19 cellular contexts compared by ENCODE assay signal in genomic region chr3:81837071-81837593, GRCh38.
DNase-seq lines count a peak whose midpoint lies in the region; ATAC-seq and TF ChIP-seq lines count a peak whose summit lies in the region.
"Had no signal": no experiment of that assay in that cellular context is flagged by ENCODE, and none has a peak within 500 bp of the region (broad histone marks: within the 10 kb centered on the region; RNA-seq: fewer than 3 reads in every experiment).

No MANE protein-coding gene starts in this region.

- H3K4me1 ChIP-seq in BLaER1 treated with 17β-estradiol and CSF1 and Interleukin-3, amounts not matched to agents 10 nM and 100 nM = peaks cover 6 to 56% (median 27%) of the 10 kb centered on the region in 10 experiments; a peak in 18 of 20 replicates
- H3K4me1 ChIP-seq in GM23338 (ENCODE audit: insufficient read depth) (peaks cover 35% of the 10 kb centered on the region), PC-9 (replicated peaks; ENCODE audit: insufficient read depth) (no peaks in the 10 kb centered on the region), A673 (ENCODE audit: insufficient read depth, low read length, poor library complexity, severe bottlenecking) (no peaks in the 10 kb centered on the region)
- H3K4me1 ChIP-seq: SJSA1 had no signal

- H3K36me3 Mint-ChIP-seq in GM23338 (ENCODE audit: low read depth) = no peaks in the 10 kb centered on the region
- H3K36me3 Mint-ChIP-seq in activated T-helper 1 cell treated with anti-CD3 and anti-CD28 coated beads, Interleukin-12 subunit alpha, Interleukin-12 subunit beta, Interleukin-2, Interleukin-4 antibody, amounts not matched to agents 30 ng/mL and 10 ng/mL and 1 ng/mL, durations not matched to agents 14 hours and 24 hours and 36 hours (ENCODE audit: low read depth) = no peaks in the 10 kb centered on the region
- H3K36me3 Mint-ChIP-seq: CD4-positive, alpha-beta memory T cell had no signal

- BruUV-seq in PC-9 (replicated peaks; lab: Mats Ljungman, UMichigan) (no TSS peak), A673 (replicated peaks; lab: Mats Ljungman, UMichigan) (no TSS peak)

- H3K9me3 Mint-ChIP-seq in GM23338 = no peaks in the 10 kb centered on the region
- H3K9me3 Mint-ChIP-seq in activated T-helper 1 cell treated with anti-CD3 and anti-CD28 coated beads, Interleukin-12 subunit alpha, Interleukin-12 subunit beta, Interleukin-2, Interleukin-4 antibody, amounts not matched to agents 30 ng/mL and 10 ng/mL and 1 ng/mL, durations not matched to agents 14 hours and 24 hours and 36 hours = no peaks in the 10 kb centered on the region
- H3K9me3 Mint-ChIP-seq: CD4-positive, alpha-beta memory T cell had no signal

- intact Hi-C loops in PC-9 (cut with micrococcal nuclease; ENCODE audit: unreplicated experiment) (no loop called here), A673 (cut with micrococcal nuclease; ENCODE audit: unreplicated experiment) (no loop called here)
- intact Hi-C loops in activated T-helper 1 cell treated with anti-CD3 and anti-CD28 coated beads, Interleukin-12 subunit alpha, Interleukin-12 subunit beta, Interleukin-2, Interleukin-4 antibody, amounts not matched to agents 30 ng/mL and 10 ng/mL and 1 ng/mL, durations not matched to agents 14 hours and 24 hours and 36 hours (cut with micrococcal nuclease) = no loop called here

- peak overlapping the region; percentile 1 to 80 (median 45); a peak in 20 of 22 replicates for H3K4me2 ChIP-seq in BLaER1 treated with 17β-estradiol and CSF1 and Interleukin-3, amounts not matched to agents 10 nM and 100 nM
- H3K4me2 ChIP-seq in GM23338 (no peak overlapping the region), PC-9 (no peak overlapping the region)
- H3K4me2 ChIP-seq: BLaER1 had no signal

- H3K4me3 Mint-ChIP-seq in GM23338 = no peak overlapping the region
- no peak overlapping the region for H3K4me3 Mint-ChIP-seq in activated T-helper 1 cell treated with anti-CD3 and anti-CD28 coated beads, Interleukin-12 subunit alpha, Interleukin-12 subunit beta, Interleukin-2, Interleukin-4 antibody, amounts not matched to agents 30 ng/mL and 10 ng/mL and 1 ng/mL, durations not matched to agents 14 hours and 24 hours and 36 hours
- H3K4me3 Mint-ChIP-seq: CD4-positive, alpha-beta memory T cell had no signal

- no peak overlapping the region for H3K9ac ChIP-seq in BLaER1 treated with 17β-estradiol and CSF1 and Interleukin-3, amounts not matched to agents 10 nM and 100 nM
- H3K9ac ChIP-seq: BLaER1 had no signal

- H3K27me3 Mint-ChIP-seq in GM23338 (ENCODE audit: insufficient read depth, low read depth, poor library complexity) = no peaks in the 10 kb centered on the region
- no peaks in the 10 kb centered on the region for H3K27me3 Mint-ChIP-seq in activated T-helper 1 cell treated with anti-CD3 and anti-CD28 coated beads, Interleukin-12 subunit alpha, Interleukin-12 subunit beta, Interleukin-2, Interleukin-4 antibody, amounts not matched to agents 30 ng/mL and 10 ng/mL and 1 ng/mL, durations not matched to agents 14 hours and 24 hours and 36 hours (ENCODE audit: insufficient read depth)
- H3K27me3 Mint-ChIP-seq: CD4-positive, alpha-beta memory T cell had no signal

- H3K4me1 Mint-ChIP-seq in GM23338 = peaks cover 30% of the 10 kb centered on the region
- H3K4me1 Mint-ChIP-seq in activated T-helper 1 cell treated with anti-CD3 and anti-CD28 coated beads, Interleukin-12 subunit alpha, Interleukin-12 subunit beta, Interleukin-2, Interleukin-4 antibody, amounts not matched to agents 30 ng/mL and 10 ng/mL and 1 ng/mL, durations not matched to agents 14 hours and 24 hours and 36 hours (ENCODE audit: low read depth) = no peaks in the 10 kb centered on the region
- H3K4me1 Mint-ChIP-seq: CD4-positive, alpha-beta memory T cell had no signal

- H3K4me3 ChIP-seq in BLaER1 treated with 17β-estradiol and CSF1 and Interleukin-3, amounts not matched to agents 10 nM and 100 nM = no peak overlapping the region
- H3K4me3 ChIP-seq in GM23338 = no peak overlapping the region
- H3K4me3 ChIP-seq in PC-9 = no peak overlapping the region
- H3K4me3 ChIP-seq in A673 (ENCODE audit: low read depth, low read length, poor library complexity, severe bottlenecking) = no peak overlapping the region
- H3K4me3 ChIP-seq: BLaER1, SJSA1 had no signal

- no peaks in the 10 kb centered on the region for H3K36me3 ChIP-seq in BLaER1 treated with 17β-estradiol and CSF1 and Interleukin-3, amounts not matched to agents 10 nM and 100 nM
- no peaks in the 10 kb centered on the region for H3K36me3 ChIP-seq in GM23338 (ENCODE audit: insufficient read depth)
- no peaks in the 10 kb centered on the region for H3K36me3 ChIP-seq in PC-9 (ENCODE audit: low read depth)
- H3K36me3 ChIP-seq in A673 (ENCODE audit: insufficient read depth, low read length, poor library complexity, severe bottlenecking) = no peaks in the 10 kb centered on the region
- H3K36me3 ChIP-seq: BLaER1, SJSA1 had no signal

- TF ChIP-seq CTCF in GM23338 (conservative IDR thresholded peaks at IDR 0.05; ENCODE audit: low read depth in 2 of 2) (no peak), PC-9 (conservative IDR thresholded peaks at IDR 0.05) (no peak), A673 (conservative IDR thresholded peaks at IDR 0.05; ENCODE audit: low read depth, low read length) (no peak)

- H2AFZ ChIP-seq in GM23338 = peak overlapping the region; percentile 85; the same call in 1 of the 2 replicates
- peak overlapping the region; percentile 12; the same call in 1 of the 2 replicates for H2AFZ ChIP-seq in PC-9

- DNase-seq in GM23338 (ENCODE audit: low spot score) (no peak), PC-9 (no peak), medulla oblongata (ENCODE audit: extremely low spot score) (no peak), A673 (ENCODE audit: low spot score) (no peak)
- no peak for DNase-seq in activated T-helper 1 cell treated with anti-CD3 and anti-CD28 coated beads, Interleukin-12 subunit alpha, Interleukin-12 subunit beta, Interleukin-2, Interleukin-4 antibody, amounts not matched to agents 30 ng/mL and 10 ng/mL and 1 ng/mL, durations not matched to agents 14 hours and 24 hours and 36 hours (ENCODE audit: low spot score)
- DNase-seq: ACHN; Calu3; CD4-positive, alpha-beta memory T cell; DMS153; GDM1; NCI-H1092 treated with DMSO at 0.1 percent for 48 hours; NCI-H2171 treated with DMSO at 0.1 percent for 48 hours; NCI-H446 treated with DMSO at 0.1 percent for 48 hours; NCI-H748 treated with DMSO at 0.1 percent for 48 hours had no signal

- no peaks in the 10 kb centered on the region for H3K27me3 ChIP-seq in BLaER1 treated with 17β-estradiol and CSF1 and Interleukin-3, amounts not matched to agents 10 nM and 100 nM
- H3K27me3 ChIP-seq in GM23338 (ENCODE audit: insufficient read depth) = no peaks in the 10 kb centered on the region
- no peaks in the 10 kb centered on the region for H3K27me3 ChIP-seq in PC-9 (ENCODE audit: insufficient read depth, low read depth)
- no peaks in the 10 kb centered on the region for H3K27me3 ChIP-seq in A673 (replicated peaks; ENCODE audit: insufficient read depth, low read depth, low read length, poor library complexity)
- H3K27me3 ChIP-seq: BLaER1 had no signal

- H3K9me2 ChIP-seq in GM23338 (ENCODE audit: insufficient read depth) (no peaks in the 10 kb centered on the region), PC-9 (ENCODE audit: insufficient read depth) (no peaks in the 10 kb centered on the region)

- no peaks in the 10 kb centered on the region for H4K20me1 ChIP-seq in BLaER1 treated with 17β-estradiol and CSF1 and Interleukin-3, amounts not matched to agents 10 nM and 100 nM
- H4K20me1 ChIP-seq in GM23338 (replicated peaks; ENCODE audit: insufficient read depth) = no peaks in the 10 kb centered on the region
- H4K20me1 ChIP-seq in PC-9 (ENCODE audit: insufficient read depth) = no peaks in the 10 kb centered on the region
- H4K20me1 ChIP-seq: BLaER1 had no signal

- CTCF ChIA-PET in PC-9 (lab: Charles Lee) = no interaction called here
- CTCF ChIA-PET in A673 (lab: Charles Lee) = no interaction called here

- H3K9me3 ChIP-seq in BLaER1 treated with 17β-estradiol and CSF1 and Interleukin-3, amounts not matched to agents 10 nM and 100 nM (replicated peaks in 1 of 11) = no peaks in the 10 kb centered on the region
- H3K9me3 ChIP-seq in PC-9 (ENCODE audit: insufficient read depth, low read depth) (no peaks in the 10 kb centered on the region), A673 (ENCODE audit: low read depth, low read length, poor library complexity, severe bottlenecking) (no peaks in the 10 kb centered on the region)
- H3K9me3 ChIP-seq: BLaER1, SJSA1 had no signal

- ATAC-seq in GM23338 = no peak
- ATAC-seq in esophagus mucosa = peak; percentile 11
- ATAC-seq: Right ventricle myocardium inferior had no signal

- POLR2A ChIA-PET in PC-9 (lab: Charles Lee; ENCODE audit: unreplicated experiment) = no interaction called here
- POLR2A ChIA-PET in A673 (lab: Charles Lee; ENCODE audit: low non-redundant PET) = no interaction called here

- H3K27ac Mint-ChIP-seq in GM23338 = no peak overlapping the region
- no peak overlapping the region for H3K27ac Mint-ChIP-seq in activated T-helper 1 cell treated with anti-CD3 and anti-CD28 coated beads, Interleukin-12 subunit alpha, Interleukin-12 subunit beta, Interleukin-2, Interleukin-4 antibody, amounts not matched to agents 30 ng/mL and 10 ng/mL and 1 ng/mL, durations not matched to agents 14 hours and 24 hours and 36 hours
- H3K27ac Mint-ChIP-seq: CD4-positive, alpha-beta memory T cell had no signal

- H3K79me2 ChIP-seq in GM23338 (replicated peaks; ENCODE audit: insufficient read depth) = no peaks in the 10 kb centered on the region
- H3K79me2 ChIP-seq in PC-9 (ENCODE audit: low read depth) = no peaks in the 10 kb centered on the region

- H3F3A ChIP-seq in GM23338 (replicated peaks; ENCODE audit: low read depth) = no peaks in the 10 kb centered on the region
- H3F3A ChIP-seq in PC-9 (ENCODE audit: insufficient read depth, low read depth) = no peaks in the 10 kb centered on the region

- peak overlapping the region in 6 of 11 experiments; percentile 2 to 80 (median 62); a peak in 8 of 22 replicates for H3K27ac ChIP-seq in BLaER1 treated with 17β-estradiol and CSF1 and Interleukin-3, amounts not matched to agents 10 nM and 100 nM
- H3K27ac ChIP-seq in GM23338 (ENCODE audit: low read depth) (no peak overlapping the region), PC-9 (no peak overlapping the region), A673 (ENCODE audit: low read depth, low read length, poor library complexity, severe bottlenecking) (no peak overlapping the region)
- H3K27ac ChIP-seq: BLaER1, SJSA1 had no signal

TF ChIP-seq in GM23338, 12 proteins besides CTCF, POLR2A, EP300 and RAD21 (continues in another document):
- TF ChIP-seq CREB1 (CRISPR knock-in tag; IDR thresholded peaks at IDR 0.05; ENCODE audit: low read depth) = no peak
- no peak for TF ChIP-seq STAT1 (IDR thresholded peaks at IDR 0.05; ENCODE audit: unreplicated experiment)
- TF ChIP-seq, protein P1, sequence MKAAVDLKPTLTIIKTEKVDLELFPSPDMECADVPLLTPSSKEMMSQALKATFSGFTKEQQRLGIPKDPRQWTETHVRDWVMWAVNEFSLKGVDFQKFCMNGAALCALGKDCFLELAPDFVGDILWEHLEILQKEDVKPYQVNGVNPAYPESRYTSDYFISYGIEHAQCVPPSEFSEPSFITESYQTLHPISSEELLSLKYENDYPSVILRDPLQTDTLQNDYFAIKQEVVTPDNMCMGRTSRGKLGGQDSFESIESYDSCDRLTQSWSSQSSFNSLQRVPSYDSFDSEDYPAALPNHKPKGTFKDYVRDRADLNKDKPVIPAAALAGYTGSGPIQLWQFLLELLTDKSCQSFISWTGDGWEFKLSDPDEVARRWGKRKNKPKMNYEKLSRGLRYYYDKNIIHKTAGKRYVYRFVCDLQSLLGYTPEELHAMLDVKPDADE (IDR thresholded peaks at IDR 0.05) = no peak

Comparison
In these comparisons a context has a peak if more than half of its experiments do, and no peak if none do; other contexts are left out.
1. H3K27ac ChIP-seq: peak in BLaER1 treated with 17β-estradiol and CSF1 and Interleukin-3, amounts not matched to agents 10 nM and 100 nM (6 of 11); none in GM23338 (single experiment), PC-9 (single experiment) and A673 (single experiment).
2. H3K4me2 ChIP-seq: peak in BLaER1 treated with 17β-estradiol and CSF1 and Interleukin-3, amounts not matched to agents 10 nM and 100 nM (11 of 11); none in GM23338 (single experiment) and PC-9 (single experiment).